Comparison of ENCODE assay signal across 31 cellular contexts in the genomic region with DNA sequence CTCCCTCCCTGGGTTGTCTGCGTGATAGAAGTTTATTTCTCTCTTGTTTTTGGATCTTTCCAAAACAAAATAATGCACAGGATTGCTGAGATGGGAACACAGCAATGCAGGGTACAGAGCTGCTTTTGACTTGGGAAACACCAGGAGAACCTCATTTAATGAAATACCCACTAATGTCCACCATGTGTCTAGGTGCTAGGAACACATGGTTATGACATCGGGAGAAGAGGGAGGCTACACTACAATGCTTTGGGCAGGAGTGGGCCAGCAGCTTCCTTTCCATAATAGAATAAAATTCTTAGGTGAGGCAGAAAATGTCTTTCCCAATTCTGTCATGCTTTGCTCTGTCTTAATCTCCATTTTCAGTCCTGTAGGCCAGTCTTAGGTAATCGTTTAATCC. TPM values are rescaled to one million over a fixed set of nuclear protein-coding genes. Genes with fewer than 3 reads are reported as not detected.
"Had no signal": no experiment of that assay in that cellular context is flagged by ENCODE, and none has a peak within 500 bp of the region (broad histone marks: within the 10 kb centered on the region; RNA-seq: fewer than 3 reads in every experiment).

No MANE protein-coding gene starts in this region.

- H3K9me3 Mint-ChIP-seq: dendritic cell treated with granulocyte-macrophage colony-stimulating factor and Interleukin-4, amounts not matched to agents 40 ng/mL and 50 ng/mL, for 4 days; mesothelial cell of epicardium; natural killer cell treated with Interleukin-12 subunit alpha and Interleukin-12 subunit beta and Interleukin-15 and Interleukin-18, amount 100 ng/mL, for 72 hours; stimulated activated memory B cell treated with anti-CD40 and anti-IgM and Interleukin-4, amounts not matched to agents 10 μg/mL and 1 μg/mL and 100 μg/mL, for 72 hours had no signal

- H3K4me1 Mint-ChIP-seq: stimulated activated memory B cell treated with anti-CD40 and anti-IgM and Interleukin-4, amounts not matched to agents 10 μg/mL and 1 μg/mL and 100 μg/mL, for 72 hours had no signal

- H3K4me1 ChIP-seq: left lung, psoas muscle, tibial artery had no signal

- H3K4me3 ChIP-seq: colonic mucosa, esophagus squamous epithelium, heart right ventricle, left lung, mucosa of descending colon, ovary, psoas muscle, skin epidermis, spleen, testis, tibial artery, upper lobe of left lung had no signal

- H3K27ac Mint-ChIP-seq: dendritic cell treated with granulocyte-macrophage colony-stimulating factor and Interleukin-4, amounts not matched to agents 40 ng/mL and 50 ng/mL, for 4 days; mesothelial cell of epicardium; naive B cell; natural killer cell treated with Interleukin-12 subunit alpha and Interleukin-12 subunit beta and Interleukin-15 and Interleukin-18, amount 100 ng/mL, for 72 hours; stimulated activated memory B cell treated with anti-CD40 and anti-IgM and Interleukin-4, amounts not matched to agents 10 μg/mL and 1 μg/mL and 100 μg/mL, for 72 hours had no signal

- H3K36me3 Mint-ChIP-seq: mesothelial cell of epicardium; naive B cell; natural killer cell treated with Interleukin-12 subunit alpha and Interleukin-12 subunit beta and Interleukin-15 and Interleukin-18, amount 100 ng/mL, for 72 hours; stimulated activated memory B cell treated with anti-CD40 and anti-IgM and Interleukin-4, amounts not matched to agents 10 μg/mL and 1 μg/mL and 100 μg/mL, for 72 hours had no signal

- H3K27ac ChIP-seq: colonic mucosa, esophagus squamous epithelium, heart right ventricle, left lung, ovary, psoas muscle, skin epidermis, spleen, testis, tibial artery, upper lobe of left lung had no signal

- H3K9me3 ChIP-seq: colonic mucosa, esophagus squamous epithelium, heart right ventricle, left lung, mucosa of descending colon, ovary, psoas muscle, spleen, testis, tibial artery, upper lobe of left lung had no signal

- H3K36me3 ChIP-seq: colonic mucosa, esophagus squamous epithelium, heart right ventricle, left lung, ovary, spleen, tibial artery, upper lobe of left lung had no signal

- DNase-seq: colonic mucosa; effector memory CD4-positive, alpha-beta T cell; erythroblast; esophagus squamous epithelium; foreskin melanocyte; glutamatergic neuron; heart right ventricle; hippocampal formation; left cardiac atrium; left lung; mesenchymal stem cell; mucosa of descending colon; naive B cell; occipital lobe; ovary; psoas muscle; right cardiac atrium; spleen; stimulated activated CD4-positive, alpha-beta T cell treated with anti-CD3 and anti-CD28 coated beads, Interleukin-4, amount 100 ng/mL, for 4 hours; stimulated activated naive CD8-positive, alpha-beta T cell treated with anti-CD3 and anti-CD28 coated beads, Interleukin-15, Interleukin-2, amounts not matched to agents 100 U/mL and 50 U/mL, for 24 hours; substantia nigra; testis; tibial artery had no signal

- ATAC-seq: heart right ventricle; left cardiac atrium; left lung; natural killer cell treated with Interleukin-12 subunit alpha and Interleukin-12 subunit beta and Interleukin-15 and Interleukin-18, amount 100 ng/mL, for 72 hours; psoas muscle; right cardiac atrium; stimulated activated memory B cell treated with anti-CD40 and anti-IgM and Interleukin-4, amounts not matched to agents 10 μg/mL and 1 μg/mL and 100 μg/mL, for 72 hours; stimulated activated naive CD8-positive, alpha-beta T cell treated with anti-CD3 and anti-CD28 coated beads, Interleukin-15, Interleukin-2, amounts not matched to agents 100 U/mL and 50 U/mL, for 24 hours had no signal

- H3K4me3 Mint-ChIP-seq: dendritic cell treated with granulocyte-macrophage colony-stimulating factor and Interleukin-4, amounts not matched to agents 40 ng/mL and 50 ng/mL, for 4 days; mesothelial cell of epicardium; naive B cell; natural killer cell treated with Interleukin-12 subunit alpha and Interleukin-12 subunit beta and Interleukin-15 and Interleukin-18, amount 100 ng/mL, for 72 hours; stimulated activated memory B cell treated with anti-CD40 and anti-IgM and Interleukin-4, amounts not matched to agents 10 μg/mL and 1 μg/mL and 100 μg/mL, for 72 hours had no signal

- H3K27me3 ChIP-seq: colonic mucosa, heart right ventricle, ovary, testis, upper lobe of left lung had no signal

RNA-seq across cellular contexts. Expression of gene KCNF1, which starts 29.2 kb away (rescaled TPM):
- total RNA-seq: left lung; lower leg skin; natural killer cell treated with Interleukin-12 subunit alpha and Interleukin-12 subunit beta and Interleukin-15 and Interleukin-18, amount 100 ng/mL, for 72 hours; psoas muscle; renal cortical epithelial cell had no signal
